In the genomic region with DNA sequence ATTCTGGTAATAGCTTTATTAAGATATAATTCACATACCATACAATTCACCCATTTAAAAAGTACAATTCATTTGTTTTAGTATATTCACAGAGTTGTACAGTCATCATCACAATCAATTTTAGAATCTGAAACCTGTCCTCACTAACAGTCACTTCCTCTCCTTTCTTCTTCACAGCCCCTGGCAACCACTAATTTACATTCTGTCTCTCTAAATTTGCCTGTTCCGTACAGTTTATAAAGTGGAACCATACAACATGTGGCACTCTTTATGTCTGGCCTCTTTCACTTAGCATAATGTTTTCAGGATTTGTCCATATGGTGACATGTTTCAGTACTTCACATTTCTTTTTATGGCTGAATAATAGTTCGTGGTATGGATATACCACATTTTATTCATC, we compare ENCODE assay signal across 10 cellular contexts. TPM values are rescaled to one million over a fixed set of nuclear protein-coding genes. Genes with fewer than 3 reads are reported as not detected.
A peak's percentile ranks its signal among the peaks of the same experiment; 100 is the strongest.
DNase-seq lines count a peak whose midpoint lies in the region; ATAC-seq lines count a peak whose summit lies in the region.
"Had no signal": no experiment of that assay in that cellular context is flagged by ENCODE, and none has a peak within 500 bp of the region (broad histone marks: within the 10 kb centered on the region; RNA-seq: fewer than 3 reads in every experiment).

No MANE protein-coding gene starts in this region.

- peak overlapping the region in 3 of 4 donors; percentile 1 to 7 (median 5) for H3K4me3 Mint-ChIP-seq in CD4-positive, CD25-positive, alpha-beta regulatory T cell
- no peak overlapping the region for H3K4me3 Mint-ChIP-seq in immature natural killer cell

- H3K36me3 ChIP-seq in CD4-positive, CD25-positive, alpha-beta regulatory T cell (ENCODE audit: control insufficient read depth, insufficient read depth, low read length) = no peaks in the 10 kb centered on the region
- H3K36me3 ChIP-seq: neutrophil had no signal

- H3K27me3 Mint-ChIP-seq in CD4-positive, CD25-positive, alpha-beta regulatory T cell = peaks cover under 1% of the 10 kb centered on the region
- peaks cover 0 to 2% (median 0%) of the 10 kb centered on the region in 3 donors for H3K27me3 Mint-ChIP-seq in immature natural killer cell (ENCODE audit: low read depth in 3 of 3)

- no peaks in the 10 kb centered on the region for H3K36me3 Mint-ChIP-seq in CD4-positive, CD25-positive, alpha-beta regulatory T cell
- H3K36me3 Mint-ChIP-seq in immature natural killer cell = peaks cover 3 to 4% (median 4%) of the 10 kb centered on the region in 3 donors

- peak in 2 of 3 donors; percentile 45 to 83 for DNase-seq in CD4-positive, CD25-positive, alpha-beta regulatory T cell
- DNase-seq in NOMO-1 treated with DMSO at 0.1 percent for 48 hours (lab: John Stamatoyannopoulos, UW; ENCODE audit: unreplicated experiment) = peak; percentile 56
- no peak for DNase-seq in NCI-H2171 treated with DMSO at 0.1 percent for 48 hours (lab: John Stamatoyannopoulos, UW)
- no peak for DNase-seq in immature natural killer cell
- DNase-seq in retina = no peak
- DNase-seq in SW480 (ENCODE audit: low spot score) = no peak

- H3K9me3 ChIP-seq in CD4-positive, CD25-positive, alpha-beta regulatory T cell (ENCODE audit: control insufficient read depth in 2 of 2, low read length in 2 of 2) = peaks cover 2 to 6% of the 10 kb centered on the region in 2 experiments
- H3K9me3 ChIP-seq: neutrophil had no signal

- H3K27me3 ChIP-seq in CD4-positive, CD25-positive, alpha-beta regulatory T cell (ENCODE audit: control insufficient read depth, insufficient read depth, low read length) = no peaks in the 10 kb centered on the region
- H3K27me3 ChIP-seq: neutrophil had no signal

- peaks cover 14% of the 10 kb centered on the region for H3K4me1 ChIP-seq in CD4-positive, CD25-positive, alpha-beta regulatory T cell (ENCODE audit: control insufficient read depth, insufficient read depth, low read length, poor library complexity, severe bottlenecking)

- peak; percentile 79 to 94 for ATAC-seq in CD4-positive, CD25-positive, alpha-beta regulatory T cell (ENCODE audit: low read depth in 2 of 2)
- peak; percentile 95 for ATAC-seq in GM18907 (IDR thresholded peaks at IDR 0.05; ENCODE audit: unreplicated experiment)
- ATAC-seq in HG02884 (IDR thresholded peaks at IDR 0.05; ENCODE audit: unreplicated experiment) = peak; percentile 96

- H3K27ac ChIP-seq in CD4-positive, CD25-positive, alpha-beta regulatory T cell (ENCODE audit: insufficient read depth, low read length, poor library complexity, severe bottlenecking) = no peak overlapping the region
- H3K27ac ChIP-seq: neutrophil had no signal

- peaks cover 9 to 17% (median 12%) of the 10 kb centered on the region in 4 donors for H3K4me1 Mint-ChIP-seq in CD4-positive, CD25-positive, alpha-beta regulatory T cell
- peaks cover 9 to 10% of the 10 kb centered on the region in 2 donors for H3K4me1 Mint-ChIP-seq in immature natural killer cell

- H3K9me3 Mint-ChIP-seq in CD4-positive, CD25-positive, alpha-beta regulatory T cell = peaks cover 0 to 5% (median 2%) of the 10 kb centered on the region in 7 donors
- peaks cover 0 to 5% (median 5%) of the 10 kb centered on the region in 6 donors for H3K9me3 Mint-ChIP-seq in immature natural killer cell

- peak overlapping the region; percentile 56 for H3K4me3 ChIP-seq in CD4-positive, CD25-positive, alpha-beta regulatory T cell (ENCODE audit: low read depth, low read length)

- peak overlapping the region; percentile 11 to 82 (median 26) for H3K27ac Mint-ChIP-seq in CD4-positive, CD25-positive, alpha-beta regulatory T cell
- peak overlapping the region in 2 of 6 donors; percentile 3 to 62 for H3K27ac Mint-ChIP-seq in immature natural killer cell

RNA-seq across cellular contexts. Expression of a gene that starts 22.7 kb away (rescaled TPM):
- not detected for total RNA-seq in CD4-positive, CD25-positive, alpha-beta regulatory T cell
- polyA plus RNA-seq in CD4-positive, CD25-positive, alpha-beta regulatory T cell = under 1 TPM in 2 of 4 donors, not detected in 2; 0.17 to 0.77 TPM
- under 1 TPM in 1 of 3 donors, not detected in 2; 0.94 TPM for polyA plus RNA-seq in immature natural killer cell
- total RNA-seq: glomerular endothelial cell had no signal

Comparison
In these comparisons a context has a peak if more than half of its experiments do, and no peak if none do; other contexts are left out.
1. DNase-seq: peak in CD4-positive, CD25-positive, alpha-beta regulatory T cell (2 of 3) and NOMO-1 treated with DMSO at 0.1 percent for 48 hours (single experiment); none in NCI-H2171 treated with DMSO at 0.1 percent for 48 hours (single experiment), immature natural killer cell (0 of 3), retina (single experiment) and SW480 (single experiment).
2. H3K4me3 Mint-ChIP-seq: peak in CD4-positive, CD25-positive, alpha-beta regulatory T cell (3 of 4); none in immature natural killer cell (0 of 5).
3. Peak in every context shown above with its lines, with median percentiles within 50 percentile points of each other: ATAC-seq.